In the genomic region with DNA sequence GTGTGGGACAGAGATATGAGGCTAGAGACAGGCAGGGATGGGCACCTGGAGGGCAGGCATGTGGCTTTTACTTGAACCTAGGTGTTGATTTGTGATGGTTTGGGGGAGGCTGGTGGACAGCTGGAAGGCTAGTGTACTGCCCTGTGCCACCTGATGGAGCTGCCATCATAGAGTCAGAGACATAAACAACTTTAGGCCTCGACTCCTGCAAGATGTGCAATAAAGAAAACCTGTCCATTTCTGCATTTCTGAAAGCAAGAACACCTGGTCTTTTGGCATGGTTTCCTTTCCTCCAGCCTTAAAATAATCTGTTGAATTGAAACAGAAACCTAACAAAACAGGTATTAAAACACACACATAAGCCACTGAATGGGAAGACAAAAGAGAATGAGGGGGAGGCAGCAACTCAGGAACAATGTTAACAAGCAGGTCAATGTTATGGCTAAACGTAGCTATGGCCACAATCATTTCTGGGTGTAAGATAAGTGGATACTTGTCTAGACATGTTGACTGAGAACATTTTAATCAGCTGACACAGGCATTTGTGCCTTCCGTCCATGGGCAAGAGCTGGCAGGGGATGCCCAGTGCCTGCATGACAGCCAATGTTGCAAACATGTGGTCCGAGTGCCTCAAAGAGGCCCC, we compare ENCODE assay signal across 8 cellular contexts.
DNase-seq lines count a peak whose midpoint lies in the region; ATAC-seq and TF ChIP-seq lines count a peak whose summit lies in the region.

No MANE protein-coding gene starts in this region.

- H3K9me3 Mint-ChIP-seq in activated naive CD4-positive, alpha-beta T cell treated with anti-CD3 and anti-CD28 coated beads, Interleukin-2, amount 10 ng/mL, durations not matched to agents 7 days and 5 days, result no peaks in the 10 kb centered on the region

- CTCF ChIA-PET in activated naive CD4-positive, alpha-beta T cell treated with anti-CD3 and anti-CD28 coated beads, Interleukin-2, amount 10 ng/mL, durations not matched to agents 7 days and 5 days (lab: Charles Lee), result no interaction called here

- H3K4me1 ChIP-seq in MM.1S (ENCODE audit: low read length), result peaks cover 58% of the 10 kb centered on the region
- H3K4me1 ChIP-seq in psoas muscle, result no peaks in the 10 kb centered on the region

- in situ Hi-C loops in GM13976 (cut with MboI; ENCODE audit: low sequenced_read_pairs, unreplicated experiment), result no loop called here

- intact Hi-C loops in psoas muscle (cut with DNase I), result loop anchor here in 1 of 2 donors (5.0 kb wide), 1 partner anchor 182 kb away; no protein-coding TSS in a partner anchor

- ATAC-seq in GM21717 (IDR thresholded peaks at IDR 0.05; ENCODE audit: unreplicated experiment) (peak; percentile 80), esophagus mucosa (peak; percentile 27), psoas muscle (no peak)

- H3K36me3 Mint-ChIP-seq in activated naive CD4-positive, alpha-beta T cell treated with anti-CD3 and anti-CD28 coated beads, Interleukin-2, amount 10 ng/mL, durations not matched to agents 7 days and 5 days, result no peaks in the 10 kb centered on the region

- TF ChIP-seq CTCF in GM13976 (IDR thresholded peaks at IDR 0.05; ENCODE audit: borderline replicate concordance, control extremely low read depth, extremely low read depth, insufficient read depth, missing control alignments) (no peak), MM.1S (IDR thresholded peaks at IDR 0.05; ENCODE audit: low read length) (peak; percentile 20), psoas muscle (IDR thresholded peaks at IDR 0.05) (no peak)

- no peaks in the 10 kb centered on the region for H3K27me3 ChIP-seq in MM.1S (replicated peaks; ENCODE audit: insufficient read depth, low read length)
- H3K27me3 ChIP-seq in psoas muscle (ENCODE audit: insufficient read depth in 3 of 3, low read length in 2 of 3), result no peaks in the 10 kb centered on the region

- H3K4me3 Mint-ChIP-seq in activated naive CD4-positive, alpha-beta T cell treated with anti-CD3 and anti-CD28 coated beads, Interleukin-2, amount 10 ng/mL, durations not matched to agents 7 days and 5 days, result no peak overlapping the region

- no peaks in the 10 kb centered on the region for H3K27me3 Mint-ChIP-seq in activated naive CD4-positive, alpha-beta T cell treated with anti-CD3 and anti-CD28 coated beads, Interleukin-2, amount 10 ng/mL, durations not matched to agents 7 days and 5 days

- H3K4me3 ChIP-seq in MM.1S (ENCODE audit: low read length) (peak overlapping the region; percentile 4; the same call in 1 of the 2 replicates), psoas muscle (no peak overlapping the region)

- H3K9me2 ChIP-seq in MM.1S (replicated peaks; ENCODE audit: insufficient read depth, low read length), result no peaks in the 10 kb centered on the region

- no peaks in the 10 kb centered on the region for H3K4me1 Mint-ChIP-seq in activated naive CD4-positive, alpha-beta T cell treated with anti-CD3 and anti-CD28 coated beads, Interleukin-2, amount 10 ng/mL, durations not matched to agents 7 days and 5 days

- H3K79me2 ChIP-seq in MM.1S (ENCODE audit: low read length), result no peaks in the 10 kb centered on the region

- H3F3A ChIP-seq in MM.1S (ENCODE audit: insufficient read depth, low read length), result peaks cover 20% of the 10 kb centered on the region

- H3K36me3 ChIP-seq in MM.1S (replicated peaks; ENCODE audit: insufficient read depth, low read length) (no peaks in the 10 kb centered on the region), psoas muscle (ENCODE audit: insufficient read depth in 1 of 2, low read depth in 1 of 2) (peaks cover 4 to 15% of the 10 kb centered on the region in 2 donors)

- no peak overlapping the region for H3K27ac Mint-ChIP-seq in activated naive CD4-positive, alpha-beta T cell treated with anti-CD3 and anti-CD28 coated beads, Interleukin-2, amount 10 ng/mL, durations not matched to agents 7 days and 5 days

- H2AFZ ChIP-seq in MM.1S (ENCODE audit: low read length), result peak overlapping the region; percentile 44

- H3K4me2 ChIP-seq in MM.1S (ENCODE audit: low read depth, low read length), result peak overlapping the region; percentile 55

- no peaks in the 10 kb centered on the region for H4K20me1 ChIP-seq in MM.1S (ENCODE audit: insufficient read depth, low read length)

- DNase-seq in GM13976 (ENCODE audit: low spot score), result peak; percentile 49
- DNase-seq in MM.1S, result peak; percentile 92
- no peak for DNase-seq in occipital lobe (lab: John Stamatoyannopoulos, UW)
- no peak for DNase-seq in psoas muscle
- DNase-seq in kidney glomerular epithelial cell (lab: John Stamatoyannopoulos, UW), result no peak
- no peak for DNase-seq in activated naive CD4-positive, alpha-beta T cell treated with anti-CD3 and anti-CD28 coated beads, Interleukin-2, amount 10 ng/mL, durations not matched to agents 7 days and 5 days

- 50 to 69% (median 51%) methylated on average over 4 of the region's 4 CpGs for WGBS in psoas muscle, 3 donors

- H3K27ac ChIP-seq in MM.1S (ENCODE audit: low read length) (peak overlapping the region; percentile 95), psoas muscle (no peak overlapping the region)

- no peaks in the 10 kb centered on the region for H3K9me3 ChIP-seq in MM.1S (replicated peaks; ENCODE audit: insufficient read depth, low read length)
- no peaks in the 10 kb centered on the region for H3K9me3 ChIP-seq in psoas muscle

- peak overlapping the region; percentile 34; the same call in 1 of the 2 replicates for H3K9ac ChIP-seq in MM.1S (ENCODE audit: low read length)

Comparison
In these comparisons a context has a peak if more than half of its experiments do, and no peak if none do; other contexts are left out.
1. DNase-seq: peak in GM13976 (single experiment) and MM.1S (single experiment); none in occipital lobe (single experiment), psoas muscle (0 of 2), kidney glomerular epithelial cell (single experiment) and activated naive CD4-positive, alpha-beta T cell treated with anti-CD3 and anti-CD28 coated beads, Interleukin-2, amount 10 ng/mL, durations not matched to agents 7 days and 5 days (single experiment).
2. ATAC-seq: peak in GM21717 (single experiment) and esophagus mucosa (single experiment); none in psoas muscle (0 of 4).